In genomic region chr12:111034911-111035577, GRCh38 we compare ENCODE assay signal across 1 cellular context.
A peak's percentile ranks its signal among the peaks of the same experiment; 100 is the strongest.
TF ChIP-seq lines count a peak whose summit lies in the region.

No MANE protein-coding gene starts in this region.

TF ChIP-seq in HEK293, 187 proteins besides CTCF, POLR2A, EP300 and RAD21 (continued from another document):
- TF ChIP-seq KLF10 (tag by site-specific recombination; IDR thresholded peaks at IDR 0.05): no peak
- TF ChIP-seq ZBTB48 (tag by site-specific recombination; IDR thresholded peaks at IDR 0.05): peak; percentile 55; the same call in 1 of the 2 replicates
- peak; percentile 61; the same call in 1 of the 2 replicates for TF ChIP-seq ZNF664 (tag by site-specific recombination; IDR thresholded peaks at IDR 0.05)
- TF ChIP-seq ZBTB26 (tag by site-specific recombination; optimal IDR thresholded peaks at IDR 0.05): peak; percentile 65
- peak; percentile 83 for TF ChIP-seq ZBTB20 (tag by site-specific recombination; IDR thresholded peaks at IDR 0.05)
- peak; percentile 53; the same call in 1 of the 2 replicates for TF ChIP-seq ZBTB17 (tag by site-specific recombination; IDR thresholded peaks at IDR 0.05)
- no peak for TF ChIP-seq ZNF280D (tag by site-specific recombination; IDR thresholded peaks at IDR 0.05)
- peak; percentile 77 for TF ChIP-seq GLIS1 (tag by site-specific recombination; IDR thresholded peaks at IDR 0.05)
- 0 out of 2 replicates have a peak, but pooled peaks have one; percentile 17 for TF ChIP-seq ZNF2 (tag by site-specific recombination; IDR thresholded peaks at IDR 0.05)
- TF ChIP-seq ZNF366 (tag by site-specific recombination; conservative IDR thresholded peaks at IDR 0.05): peak; percentile 69
- TF ChIP-seq MYNN (tag by site-specific recombination; IDR thresholded peaks at IDR 0.05; ENCODE audit: borderline replicate concordance): peak; percentile 50; the same call in 1 of the 2 replicates
- TF ChIP-seq ZNF610 (tag by site-specific recombination; IDR thresholded peaks at IDR 0.05; ENCODE audit: borderline replicate concordance): peak; percentile 65; the same call in 1 of the 2 replicates
- TF ChIP-seq ZNF830 (tag by site-specific recombination; IDR thresholded peaks at IDR 0.05; ENCODE audit: low read depth): no peak
- 0 out of 2 replicates have a peak, but pooled peaks have one; percentile 47 for TF ChIP-seq KLF8 (tag by site-specific recombination; IDR thresholded peaks at IDR 0.05)
- TF ChIP-seq ZNF350 (tag by site-specific recombination; IDR thresholded peaks at IDR 0.05): no peak
